1 cellular context compared by ENCODE assay signal in genomic region chr6:43886067-43886461, GRCh38.
TF ChIP-seq lines count a peak whose summit lies in the region.

No MANE protein-coding gene starts in this region.

TF ChIP-seq in IMR-90, 13 proteins besides CTCF, POLR2A, EP300 and RAD21:
- no peak for TF ChIP-seq FOS (IDR thresholded peaks at IDR 0.05; ENCODE audit: low read depth, low read length)
- no peak for TF ChIP-seq CEBPB (IDR thresholded peaks at IDR 0.05; ENCODE audit: low read depth, low read length)
- no peak for TF ChIP-seq MXI1 (IDR thresholded peaks at IDR 0.05; ENCODE audit: borderline replicate concordance, low read depth, low read length)
- no peak for TF ChIP-seq RFX5 (IDR thresholded peaks at IDR 0.05; ENCODE audit: low read depth, low read length)
- TF ChIP-seq BHLHE40 (IDR thresholded peaks at IDR 0.05; ENCODE audit: low read depth, low read length): no peak
- no peak for TF ChIP-seq SMC3 (IDR thresholded peaks at IDR 0.05; ENCODE audit: low read depth, low read length)
- no peak for TF ChIP-seq MAFK (IDR thresholded peaks at IDR 0.05; ENCODE audit: low read depth, low read length)
- no peak for TF ChIP-seq ELK1 (IDR thresholded peaks at IDR 0.05; ENCODE audit: borderline replicate concordance, low read depth, low read length)
- TF ChIP-seq CHD1 (IDR thresholded peaks at IDR 0.05; ENCODE audit: low read depth, low read length): no peak
- no peak for TF ChIP-seq RCOR1 (IDR thresholded peaks at IDR 0.05; ENCODE audit: insufficient replicate concordance, low read length)
- TF ChIP-seq MAZ (IDR thresholded peaks at IDR 0.05; ENCODE audit: borderline replicate concordance, low read depth, low read length): no peak
- TF ChIP-seq NFE2L2 (IDR thresholded peaks at IDR 0.05; ENCODE audit: low read depth, low read length): no peak
- TF ChIP-seq, protein P1, sequence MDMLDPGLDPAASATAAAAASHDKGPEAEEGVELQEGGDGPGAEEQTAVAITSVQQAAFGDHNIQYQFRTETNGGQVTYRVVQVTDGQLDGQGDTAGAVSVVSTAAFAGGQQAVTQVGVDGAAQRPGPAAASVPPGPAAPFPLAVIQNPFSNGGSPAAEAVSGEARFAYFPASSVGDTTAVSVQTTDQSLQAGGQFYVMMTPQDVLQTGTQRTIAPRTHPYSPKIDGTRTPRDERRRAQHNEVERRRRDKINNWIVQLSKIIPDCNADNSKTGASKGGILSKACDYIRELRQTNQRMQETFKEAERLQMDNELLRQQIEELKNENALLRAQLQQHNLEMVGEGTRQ (IDR thresholded peaks at IDR 0.05; ENCODE audit: low read depth, low read length): no peak
